25 cellular contexts compared by ENCODE assay signal in the genomic region with DNA sequence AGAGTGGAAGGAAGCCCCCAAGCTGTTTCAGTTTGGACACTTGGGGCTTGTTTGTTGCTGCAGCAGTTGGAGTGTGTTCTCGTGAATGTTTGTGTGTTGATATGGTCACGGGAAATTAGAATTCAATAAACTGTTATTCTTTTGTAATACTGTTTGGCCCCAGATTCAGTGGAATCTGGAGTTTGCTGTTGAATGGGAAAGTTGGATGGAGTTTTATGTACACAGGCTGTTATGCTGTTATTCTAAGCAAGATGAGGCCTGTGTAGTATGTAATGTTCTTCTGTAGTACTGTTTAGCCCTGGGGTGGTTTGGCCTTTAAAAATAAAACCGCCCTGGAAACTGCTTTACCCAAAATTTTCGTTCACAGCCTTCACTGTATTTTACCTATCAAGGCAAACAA.
"Had no signal": no experiment of that assay in that cellular context is flagged by ENCODE, and none has a peak within 500 bp of the region (broad histone marks: within the 10 kb centered on the region; RNA-seq: fewer than 3 reads in every experiment).

No MANE protein-coding gene starts in this region.

- H3K27me3 Mint-ChIP-seq: stimulated activated naive CD8-positive, alpha-beta T cell treated with anti-CD3 and anti-CD28 coated beads, Interleukin-15, amount 100 ng/mL, for 72 hours had no signal

- H3K27ac Mint-ChIP-seq: endodermal cell; immature natural killer cell; natural killer cell treated with Interleukin-12 subunit alpha and Interleukin-12 subunit beta and Interleukin-15 and Interleukin-18, amount 100 ng/mL, for 72 hours; neural progenitor cell; stimulated activated naive B cell treated with anti-CD40 and anti-IgM and Interleukin-4, amounts not matched to agents 10 μg/mL and 1 μg/mL and 100 μg/mL, for 72 hours; stimulated activated naive CD8-positive, alpha-beta T cell treated with anti-CD3 and anti-CD28 coated beads, Interleukin-15, amount 100 ng/mL, for 72 hours had no signal

- H3K9me3 ChIP-seq: lower lobe of right lung, psoas muscle, spleen, thoracic aorta had no signal

- H3K4me3 Mint-ChIP-seq: endodermal cell; immature natural killer cell; natural killer cell treated with Interleukin-12 subunit alpha and Interleukin-12 subunit beta and Interleukin-15 and Interleukin-18, amount 100 ng/mL, for 72 hours; neural progenitor cell; stimulated activated naive B cell treated with anti-CD40 and anti-IgM and Interleukin-4, amounts not matched to agents 10 μg/mL and 1 μg/mL and 100 μg/mL, for 72 hours; stimulated activated naive CD8-positive, alpha-beta T cell treated with anti-CD3 and anti-CD28 coated beads, Interleukin-15, amount 100 ng/mL, for 72 hours had no signal

- H3K4me3 ChIP-seq: coronary artery, left ventricle myocardium inferior, lower lobe of right lung, neural progenitor cell, psoas muscle, spleen, thoracic aorta had no signal

- DNase-seq: effector CD4-positive, alpha-beta T cell; endodermal cell; immature natural killer cell; kidney; left cardiac atrium; left ventricle myocardium inferior; lower lobe of right lung; mesenchymal stem cell; midbrain; nucleus accumbens; psoas muscle; retina; spleen; stimulated activated CD4-positive, alpha-beta T cell treated with anti-CD3 and anti-CD28 coated beads, Interleukin-15, amount 100 ng/mL, for 24 hours; stimulated activated CD4-positive, alpha-beta T cell treated with anti-CD3 and anti-CD28 coated beads, Interleukin-1b, Interleukin-23, amount 100 ng/mL, for 48 hours; stimulated activated CD4-positive, alpha-beta T cell treated with anti-CD3 and anti-CD28 coated beads, Interleukin-4, amount 100 ng/mL, for 4 hours; stimulated activated naive B cell treated with anti-CD40 and anti-IgM and Interleukin-4, amounts not matched to agents 10 μg/mL and 1 μg/mL and 100 μg/mL, for 72 hours; stimulated activated naive CD8-positive, alpha-beta T cell treated with anti-CD3 and anti-CD28 coated beads, Interleukin-15, amount 100 ng/mL, for 72 hours; trophoblast cell had no signal

- H3K27ac ChIP-seq: left ventricle myocardium inferior, lower lobe of right lung, neural progenitor cell, parathyroid adenoma, psoas muscle, spleen had no signal

- H3K27me3 ChIP-seq: neural progenitor cell had no signal

- H3K4me1 Mint-ChIP-seq: immature natural killer cell; neural progenitor cell; stimulated activated naive B cell treated with anti-CD40 and anti-IgM and Interleukin-4, amounts not matched to agents 10 μg/mL and 1 μg/mL and 100 μg/mL, for 72 hours; stimulated activated naive CD8-positive, alpha-beta T cell treated with anti-CD3 and anti-CD28 coated beads, Interleukin-15, amount 100 ng/mL, for 72 hours had no signal

- H3K36me3 Mint-ChIP-seq: immature natural killer cell; natural killer cell treated with Interleukin-12 subunit alpha and Interleukin-12 subunit beta and Interleukin-15 and Interleukin-18, amount 100 ng/mL, for 72 hours; neural progenitor cell; stimulated activated naive B cell treated with anti-CD40 and anti-IgM and Interleukin-4, amounts not matched to agents 10 μg/mL and 1 μg/mL and 100 μg/mL, for 72 hours had no signal

- H3K36me3 ChIP-seq: left ventricle myocardium inferior, lower lobe of right lung, neural progenitor cell, spleen, thoracic aorta had no signal

- H3K9me3 Mint-ChIP-seq: stimulated activated naive B cell treated with anti-CD40 and anti-IgM and Interleukin-4, amounts not matched to agents 10 μg/mL and 1 μg/mL and 100 μg/mL, for 72 hours; stimulated activated naive CD8-positive, alpha-beta T cell treated with anti-CD3 and anti-CD28 coated beads, Interleukin-15, amount 100 ng/mL, for 72 hours had no signal

- ATAC-seq: left cardiac atrium; lower lobe of right lung; natural killer cell treated with Interleukin-12 subunit alpha and Interleukin-12 subunit beta and Interleukin-15 and Interleukin-18, amount 100 ng/mL, for 72 hours; psoas muscle; sciatic nerve; stimulated activated naive B cell treated with anti-CD40 and anti-IgM and Interleukin-4, amounts not matched to agents 10 μg/mL and 1 μg/mL and 100 μg/mL, for 72 hours; stimulated activated naive CD8-positive, alpha-beta T cell treated with anti-CD3 and anti-CD28 coated beads, Interleukin-15, amount 100 ng/mL, for 72 hours had no signal

- H3K4me1 ChIP-seq: left ventricle myocardium inferior, lower lobe of right lung, neural progenitor cell, psoas muscle, spleen had no signal
